Comparison of ENCODE assay signal across 11 cellular contexts in genomic region chr12:69068431-69068830, GRCh38.
A peak's percentile ranks its signal among the peaks of the same experiment; 100 is the strongest.
DNase-seq lines count a peak whose midpoint lies in the region; ATAC-seq and TF ChIP-seq lines count a peak whose summit lies in the region.
"Had no signal": no experiment of that assay in that cellular context is flagged by ENCODE, and none has a peak within 500 bp of the region (broad histone marks: within the 10 kb centered on the region; RNA-seq: fewer than 3 reads in every experiment).

No MANE protein-coding gene starts in this region.

- H3K36me3 ChIP-seq in breast epithelium = no peaks in the 10 kb centered on the region
- H3K36me3 ChIP-seq: ovary had no signal

- H3K9me3 Mint-ChIP-seq in MCF 10A (ENCODE audit: unreplicated experiment) (no peaks in the 10 kb centered on the region), type B pancreatic cell (no peaks in the 10 kb centered on the region)

- DNase-seq in MCF 10A (ENCODE audit: unreplicated experiment) (peak; percentile 55), breast epithelium (ENCODE audit: low spot score in 2 of 2) (no peak), RPMI7951 (ENCODE audit: low read depth) (peak; percentile 55), glomerular endothelial cell (ENCODE audit: extremely low read depth, low read depth, low spot score) (peak; percentile 54), type B pancreatic cell (ENCODE audit: extremely low spot score, unreplicated experiment) (no peak)
- DNase-seq in activated CD4-positive, CD25-positive, alpha-beta regulatory T cell treated with anti-CD3 and anti-CD28 coated beads, Interleukin-2, amount 50 U/mL, for 72 hours = no peak
- DNase-seq: cortex of kidney, NCI-H1694, ovary had no signal

- no peak overlapping the region for H3K4me3 Mint-ChIP-seq in MCF 10A (ENCODE audit: unreplicated experiment)
- no peak overlapping the region for H3K4me3 Mint-ChIP-seq in type B pancreatic cell

- CTCF ChIA-PET in MCF 10A (lab: Yijun Ruan, JAX) = interaction anchor here (1.0 to 4.6 kb wide), 4 partner anchors 38 to 197 kb away, joined by 3 to 87 read pairs (median 5); no protein-coding TSS in a partner anchor

- H3K4me1 Mint-ChIP-seq in MCF 10A (ENCODE audit: insufficient read depth, unreplicated experiment) = peaks cover 24% of the 10 kb centered on the region
- peaks cover 6% of the 10 kb centered on the region for H3K4me1 Mint-ChIP-seq in type B pancreatic cell (ENCODE audit: unreplicated experiment)

- H3K27ac ChIP-seq in breast epithelium = no peak overlapping the region
- H3K27ac ChIP-seq: ovary had no signal

- no TSS peak for BruUV-seq in MCF 10A (replicated peaks; lab: Mats Ljungman, UMichigan)

- H3K27me3 Mint-ChIP-seq in MCF 10A (ENCODE audit: insufficient read depth, unreplicated experiment) = no peaks in the 10 kb centered on the region
- no peaks in the 10 kb centered on the region for H3K27me3 Mint-ChIP-seq in type B pancreatic cell

- no peaks in the 10 kb centered on the region for H3K27me3 ChIP-seq in breast epithelium
- H3K27me3 ChIP-seq: ovary had no signal

- H3K36me3 Mint-ChIP-seq in MCF 10A (ENCODE audit: insufficient read depth, unreplicated experiment) (no peaks in the 10 kb centered on the region), type B pancreatic cell (no peaks in the 10 kb centered on the region)

- H3K4me1 ChIP-seq in breast epithelium = no peaks in the 10 kb centered on the region

- TF ChIP-seq POLR2A in breast epithelium (IDR thresholded peaks at IDR 0.05) = no peak

- ATAC-seq in GM21786 (IDR thresholded peaks at IDR 0.05; ENCODE audit: unreplicated experiment) (no peak), GM21423 (IDR thresholded peaks at IDR 0.05; ENCODE audit: unreplicated experiment) (no peak)

- no peaks in the 10 kb centered on the region for H3K9me3 ChIP-seq in breast epithelium
- H3K9me3 ChIP-seq: ovary had no signal

- no peak overlapping the region for H3K4me3 ChIP-seq in breast epithelium
- H3K4me3 ChIP-seq: ovary had no signal

- intact Hi-C loops in MCF 10A (cut with micrococcal nuclease) = no loop called here
- intact Hi-C loops in breast epithelium (cut with DNase I; ENCODE audit: low total_unique reads) = no loop called here

- TF ChIP-seq CTCF in MCF 10A (IDR thresholded peaks at IDR 0.05; ENCODE audit: unreplicated experiment) (no peak), breast epithelium (IDR thresholded peaks at IDR 0.05) (no peak), type B pancreatic cell (conservative IDR thresholded peaks at IDR 0.05) (no peak)

- H3K27ac Mint-ChIP-seq in MCF 10A (ENCODE audit: low read depth, unreplicated experiment) (no peak overlapping the region), type B pancreatic cell (peak overlapping the region; percentile 57)

- POLR2A ChIA-PET in MCF 10A (lab: Yijun Ruan, JAX) = interaction anchor here (0.7 to 2.5 kb wide), 5 partner anchors 9 to 169 kb away, joined by 3 to 12 read pairs (median 4); no protein-coding TSS in a partner anchor

Comparison
In these comparisons a context has a peak if more than half of its experiments do, and no peak if none do; other contexts are left out.
1. DNase-seq: peak in MCF 10A (single experiment), RPMI7951 (single experiment) and glomerular endothelial cell (single experiment); none in breast epithelium (0 of 2), type B pancreatic cell (single experiment) and activated CD4-positive, CD25-positive, alpha-beta regulatory T cell treated with anti-CD3 and anti-CD28 coated beads, Interleukin-2, amount 50 U/mL, for 72 hours (single experiment).